7 cellular contexts compared by ENCODE assay signal in genomic region chr3:196711838-196712513, GRCh38.
A peak's percentile ranks its signal among the peaks of the same experiment; 100 is the strongest.
DNase-seq lines count a peak whose midpoint lies in the region; ATAC-seq lines count a peak whose summit lies in the region.

A gene with protein sequence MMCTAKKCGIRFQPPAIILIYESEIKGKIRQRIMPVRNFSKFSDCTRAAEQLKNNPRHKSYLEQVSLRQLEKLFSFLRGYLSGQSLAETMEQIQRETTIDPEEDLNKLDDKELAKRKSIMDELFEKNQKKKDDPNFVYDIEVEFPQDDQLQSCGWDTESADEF (minus strand): TSS chr3:196712250. CDS start chr3:196708657, 3,593 bp downstream.
TSS of gene PIGX (plus strand) at chr3:196712377.

- DNase-seq in NCI-H1694 (lab: John Stamatoyannopoulos, UW): peak; percentile 64
- peak; percentile 75 to 98 (median 89) for DNase-seq in T-helper 2 cell
- DNase-seq in anterior cingulate cortex (lab: John Stamatoyannopoulos, UW): peak; percentile 43 to 93 (median 83)
- peak; percentile 95 for DNase-seq in hepatic stellate cell (ENCODE audit: low spot score)
- DNase-seq in retina: peak; percentile 97

- peak; percentile 41 for ATAC-seq in GM18499 (IDR thresholded peaks at IDR 0.05; ENCODE audit: insufficient read depth, unreplicated experiment)
- ATAC-seq in HG02884 (IDR thresholded peaks at IDR 0.05; ENCODE audit: unreplicated experiment): peak; percentile 68

Comparison
In these comparisons a context has a peak if more than half of its experiments do, and no peak if none do; other contexts are left out.
1. Peak in every context shown above with its lines: DNase-seq and ATAC-seq.